ENCODE assay signal across 8 cellular contexts in genomic region chr10:96512997-96513685, GRCh38. TPM values are rescaled to one million over a fixed set of nuclear protein-coding genes. Genes with fewer than 3 reads are reported as not detected.
A peak's percentile ranks its signal among the peaks of the same experiment; 100 is the strongest.
DNase-seq lines count a peak whose midpoint lies in the region; ATAC-seq and TF ChIP-seq lines count a peak whose summit lies in the region.

No MANE protein-coding gene starts in this region.

- peak overlapping the region; percentile 74 for H3K4me3 Mint-ChIP-seq in activated T-helper 17 cell treated with anti-CD3 and anti-CD28 coated beads, Interleukin-2, amount 50 U/mL, for 72 hours

- DNase-seq in glomerular visceral epithelial cell (ENCODE audit: extremely low spot score) = peak; percentile 39
- DNase-seq in psoas muscle = no peak
- no peak for DNase-seq in SW480 (ENCODE audit: low spot score)
- no peak for DNase-seq in pons (ENCODE audit: low spot score)

- peak; percentile 37 for ATAC-seq in GM18858 (IDR thresholded peaks at IDR 0.05; ENCODE audit: unreplicated experiment)
- ATAC-seq in HG03378 (IDR thresholded peaks at IDR 0.05; ENCODE audit: unreplicated experiment) = peak; percentile 26
- peak; percentile 60 for ATAC-seq in activated T-helper 17 cell treated with anti-CD3 and anti-CD28 coated beads, Interleukin-2, amount 50 U/mL, for 72 hours (replicated peaks)
- peak; percentile 38 to 61 (median 50) for ATAC-seq in psoas muscle

- H3K4me1 Mint-ChIP-seq in activated T-helper 17 cell treated with anti-CD3 and anti-CD28 coated beads, Interleukin-2, amount 50 U/mL, for 72 hours = peaks cover 9% of the 10 kb centered on the region

- H3K27ac Mint-ChIP-seq in activated T-helper 17 cell treated with anti-CD3 and anti-CD28 coated beads, Interleukin-2, amount 50 U/mL, for 72 hours = no peak overlapping the region

- 0 to 1% (median 0%) methylated on average over 51 to 54 of the region's 54 CpGs for WGBS in psoas muscle, 3 donors

- no peaks in the 10 kb centered on the region for H3K27me3 ChIP-seq in psoas muscle (ENCODE audit: insufficient read depth in 3 of 3, low read length in 2 of 3)

- H3K9me3 ChIP-seq in psoas muscle = no peaks in the 10 kb centered on the region

- intact Hi-C loops in psoas muscle (cut with DNase I) = loop anchor here (5.0 kb wide), 3 partner anchors 116 to 136 kb away; no protein-coding TSS in a partner anchor

- no peaks in the 10 kb centered on the region for H3K9me3 Mint-ChIP-seq in activated T-helper 17 cell treated with anti-CD3 and anti-CD28 coated beads, Interleukin-2, amount 50 U/mL, for 72 hours

- peaks cover 19% of the 10 kb centered on the region for H3K4me1 ChIP-seq in psoas muscle

- peak overlapping the region; percentile 76 for H3K4me3 ChIP-seq in psoas muscle

- H3K27ac ChIP-seq in 22Rv1 = 0 out of 2 replicates have a peak overlapping the region, but pooled peaks have one; percentile 15
- peak overlapping the region; percentile 58 for H3K27ac ChIP-seq in psoas muscle

- peaks cover 0 to 5% of the 10 kb centered on the region in 2 donors for H3K36me3 ChIP-seq in psoas muscle (ENCODE audit: insufficient read depth in 1 of 2, low read depth in 1 of 2)

- H3K36me3 Mint-ChIP-seq in activated T-helper 17 cell treated with anti-CD3 and anti-CD28 coated beads, Interleukin-2, amount 50 U/mL, for 72 hours (ENCODE audit: low read depth) = no peaks in the 10 kb centered on the region

- TF ChIP-seq CTCF in 22Rv1 (IDR thresholded peaks at IDR 0.05) (no peak), psoas muscle (IDR thresholded peaks at IDR 0.05) (no peak)

- peaks cover 18% of the 10 kb centered on the region for H3K27me3 Mint-ChIP-seq in activated T-helper 17 cell treated with anti-CD3 and anti-CD28 coated beads, Interleukin-2, amount 50 U/mL, for 72 hours

RNA-seq across cellular contexts. Expression of gene TLL2, which starts 0.6 kb away (rescaled TPM):
- total RNA-seq in activated T-helper 17 cell treated with anti-CD3 and anti-CD28 coated beads, Interleukin-2, amount 50 U/mL, for 72 hours = not detected
- under 1 TPM; 0.30 to 0.41 (median 0.33) TPM for total RNA-seq in psoas muscle
- polyA plus RNA-seq in psoas muscle = under 1 TPM; 0.22 to 0.64 (median 0.30) TPM
